Comparison of ENCODE assay signal across 8 cellular contexts in the genomic region with DNA sequence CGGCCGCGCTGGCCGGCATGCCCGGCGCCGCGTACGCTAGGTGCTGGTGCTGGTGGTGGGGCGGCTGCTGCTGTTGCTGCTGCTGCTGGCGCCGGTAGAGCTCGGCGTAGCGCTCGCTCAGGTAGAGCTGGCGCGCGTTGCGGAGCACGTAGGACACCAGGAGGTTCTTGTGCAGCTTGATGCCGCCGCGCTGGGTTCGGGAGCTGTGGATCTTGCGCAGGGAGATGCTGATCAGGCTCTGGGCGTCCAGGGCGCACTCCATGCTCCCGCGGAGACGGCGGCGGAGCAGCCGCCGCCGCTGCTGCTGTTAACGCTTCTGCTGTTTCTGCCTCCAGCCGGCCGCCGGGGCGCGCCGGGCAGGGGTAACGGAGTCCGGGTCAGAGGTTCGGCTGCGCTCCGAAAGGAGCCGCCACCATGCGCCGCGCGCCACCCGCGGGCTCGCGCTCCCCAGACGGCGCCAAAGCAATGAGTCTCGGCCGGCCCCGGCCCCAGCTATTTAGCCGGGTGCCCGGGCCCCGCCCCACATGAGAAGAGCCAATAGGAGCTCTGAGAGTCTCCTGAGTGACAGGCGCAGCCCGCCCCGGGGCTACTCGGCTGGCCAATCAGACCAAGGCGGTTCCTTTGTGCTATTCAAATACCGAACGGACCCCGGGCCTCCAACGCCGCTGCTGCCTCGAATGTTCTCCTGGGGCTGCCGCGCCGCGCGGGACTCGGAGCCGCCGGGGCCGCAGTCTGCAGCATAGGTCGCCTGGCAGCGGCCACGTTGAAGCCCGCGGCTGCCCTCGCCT. TPM values are rescaled to one million over a fixed set of nuclear protein-coding genes. Genes with fewer than 3 reads are reported as not detected.
DNase-seq lines count a peak whose midpoint lies in the region; ATAC-seq, FAIRE-seq and TF ChIP-seq lines count a peak whose summit lies in the region.

A gene (minus strand): TSS at position 471 of the 788 bp plus-strand sequence. CDS start 209 bp downstream, at position 262.

- TF ChIP-seq CTCF in mesothelial cell of epicardium (IDR thresholded peaks at IDR 0.05; ENCODE audit: unreplicated experiment), result no peak

- no peak for FAIRE-seq in HTR-8/SVneo (lab: Jason Lieb, UNC)
- peak; percentile 80 for FAIRE-seq in endometrium (lab: Jason Lieb, UNC)

- H3K4me3 Mint-ChIP-seq in mesothelial cell of epicardium, result peak within 1 kb of the TSS; percentile 99

- H3K27me3 Mint-ChIP-seq in mesothelial cell of epicardium (ENCODE audit: low read depth), result peaks cover 3% of the 10 kb centered on the region

- H3K36me3 Mint-ChIP-seq in mesothelial cell of epicardium, result no peaks in the 10 kb centered on the region

- ATAC-seq in GM21381 (IDR thresholded peaks at IDR 0.05; ENCODE audit: unreplicated experiment), result peak; percentile 58

- peaks cover 14% of the 10 kb centered on the region for H3K4me1 Mint-ChIP-seq in mesothelial cell of epicardium

- no peaks in the 10 kb centered on the region for H3K9me3 Mint-ChIP-seq in mesothelial cell of epicardium

- H3K27ac Mint-ChIP-seq in mesothelial cell of epicardium, result peak within 1 kb of the TSS; percentile 95

- peak; percentile 94 for DNase-seq in COR-L47 (lab: John Stamatoyannopoulos, UW)
- DNase-seq in HTR-8/SVneo (ENCODE audit: insufficient read length, low spot score), result peak; percentile 93
- DNase-seq in NOMO-1 treated with dmso at 0.1 percent for 144 hours (lab: John Stamatoyannopoulos, UW; ENCODE audit: unreplicated experiment), result peak; percentile 89
- peak; percentile 79 for DNase-seq in activated CD8-positive, alpha-beta memory T cell treated with anti-CD3 and anti-CD28 coated beads, Interleukin-2, amount 50 U/mL, for 24 hours (ENCODE audit: extremely low read depth)
- DNase-seq in mesothelial cell of epicardium (ENCODE audit: low spot score in 2 of 2, unreplicated experiment in 2 of 2), result peak; percentile 95 to 99
- DNase-seq in stimulated activated CD8-positive, alpha-beta memory T cell treated with anti-CD3 and anti-CD28 coated beads, Interleukin-15, amount 100 ng/mL, for 24 hours (ENCODE audit: low read depth), result peak; percentile 72

RNA-seq across cellular contexts. Expression of the gene that starts here (rescaled TPM):
- total RNA-seq in mesothelial cell of epicardium, result 31.3 to 34.7 TPM (median 31.9 TPM) in 3 replicates

Comparison
In these comparisons a context has a peak if more than half of its experiments do, and no peak if none do; other contexts are left out.
1. Peak in every context shown above with its lines: DNase-seq and ATAC-seq.